Comparison of ENCODE assay signal across 30 cellular contexts in genomic region chr16:19872935-19873334, GRCh38. TPM values are rescaled to one million over a fixed set of nuclear protein-coding genes. Genes with fewer than 3 reads are reported as not detected.
"Had no signal": no experiment of that assay in that cellular context is flagged by ENCODE, and none has a peak within 500 bp of the region (broad histone marks: within the 10 kb centered on the region; RNA-seq: fewer than 3 reads in every experiment).

No MANE protein-coding gene starts in this region.

- ATAC-seq: activated CD4-positive, CD25-positive, alpha-beta regulatory T cell treated with anti-CD3 and anti-CD28 coated beads, Interleukin-2, amount 50 U/mL, for 24 hours; esophagus mucosa; left colon; natural killer cell; sciatic nerve; stimulated activated naive CD8-positive, alpha-beta T cell treated with anti-CD3 and anti-CD28 coated beads, Interleukin-15, Interleukin-2, amounts not matched to agents 100 U/mL and 50 U/mL, for 24 hours; T-helper 17 cell had no signal

- DNase-seq: activated CD4-positive, alpha-beta T cell treated with anti-CD3 and anti-CD28 coated beads for 48 hours; activated CD4-positive, alpha-beta T cell treated with anti-CD3 and anti-CD28 coated beads, Interleukin-2, amount 50 U/mL, for 48 hours; activated CD8-positive, alpha-beta memory T cell treated with anti-CD3 and anti-CD28 coated beads, Interleukin-2, amount 50 U/mL, for 4 hours; activated effector memory CD4-positive, alpha-beta T cell treated with anti-CD3 and anti-CD28 coated beads, Interleukin-2, amount 50 U/mL, for 16 hours; activated naive CD4-positive, alpha-beta T cell treated with anti-CD3 and anti-CD28 coated beads for 36 hours; activated naive CD8-positive, alpha-beta T cell treated with anti-CD3 and anti-CD28 coated beads for 36 hours; activated T-cell treated with anti-CD3 and anti-CD28 coated beads, Interleukin-2, amount 50 U/mL, for 1 hour; adrenal gland; endodermal cell; foreskin fibroblast; left colon; natural killer cell; retina; SK-N-SH; stimulated activated CD4-positive, alpha-beta T cell treated with anti-CD3 and anti-CD28 coated beads, Interleukin-12 subunit alpha, Interleukin-12 subunit beta, amount 100 ng/mL, for 4 hours; stimulated activated CD4-positive, alpha-beta T cell treated with anti-CD3 and anti-CD28 coated beads, Interleukin-4, amount 100 ng/mL, for 1 hour; stimulated activated naive CD8-positive, alpha-beta T cell treated with anti-CD3 and anti-CD28 coated beads, Interleukin-15, Interleukin-2, amounts not matched to agents 100 U/mL and 50 U/mL, for 24 hours; T-helper 17 cell; T1000; WERI-Rb-1 had no signal

- H3K9me3 ChIP-seq: adrenal gland, ascending aorta, SK-N-SH, tibial nerve had no signal

- H3K4me3 ChIP-seq: adrenal gland, ascending aorta, hepatocyte, neural progenitor cell, skin epidermis, tibial nerve had no signal

- H3K27ac ChIP-seq: adrenal gland, ascending aorta, hepatocyte, neural progenitor cell, skin epidermis, tibial nerve, WERI-Rb-1 had no signal

- H3K27me3 ChIP-seq: adrenal gland, ascending aorta, hepatocyte, neural progenitor cell, tibial nerve had no signal

- H3K4me1 ChIP-seq: adrenal gland had no signal

- H3K36me3 ChIP-seq: neural progenitor cell had no signal

RNA-seq across cellular contexts. Expression of gene GPRC5B, which starts 11.7 kb away (rescaled TPM):
- total RNA-seq: activated CD8-positive, alpha-beta memory T cell treated with anti-CD3 and anti-CD28 coated beads for 36 hours; activated T-helper 1 cell treated with anti-CD3 and anti-CD28 coated beads, Interleukin-12 subunit alpha, Interleukin-12 subunit beta, Interleukin-2, Interleukin-4 antibody, amounts not matched to agents 30 ng/mL and 10 ng/mL and 1 ng/mL, durations not matched to agents 14 hours and 24 hours and 36 hours; natural killer cell had no signal
